Comparison of ENCODE assay signal across 16 cellular contexts in genomic region chr4:13536607-13537006, GRCh38. TPM values are rescaled to one million over a fixed set of nuclear protein-coding genes. Genes with fewer than 3 reads are reported as not detected.
DNase-seq lines count a peak whose midpoint lies in the region; ATAC-seq lines count a peak whose summit lies in the region.
"Had no signal": no experiment of that assay in that cellular context is flagged by ENCODE, and none has a peak within 500 bp of the region (broad histone marks: within the 10 kb centered on the region; RNA-seq: fewer than 3 reads in every experiment).

No MANE protein-coding gene starts in this region.

- ATAC-seq in memory B cell (ENCODE audit: low read depth): no peak
- ATAC-seq in HG02884 (IDR thresholded peaks at IDR 0.05; ENCODE audit: unreplicated experiment): no peak

- H3K27ac Mint-ChIP-seq in activated CD4-positive, alpha-beta memory T cell treated with anti-CD3 and anti-CD28 coated beads, Interleukin-2, amount 10 ng/mL, durations not matched to agents 7 days and 5 days: no peak overlapping the region
- no peak overlapping the region for H3K27ac Mint-ChIP-seq in activated CD4-positive, alpha-beta memory T cell treated with anti-CD3 and anti-CD28 coated beads for 36 hours
- peak overlapping the region in 2 of 8 donors; percentile 37 to 60 for H3K27ac Mint-ChIP-seq in CD8-positive, alpha-beta memory T cell
- H3K27ac Mint-ChIP-seq in memory B cell: peak overlapping the region; percentile 35
- H3K27ac Mint-ChIP-seq: CD4-positive, alpha-beta T cell had no signal

- H3K4me1 ChIP-seq in CD8-positive, alpha-beta memory T cell (ENCODE audit: insufficient read depth, low read length): peaks cover 12% of the 10 kb centered on the region
- H3K4me1 ChIP-seq in mesendoderm (ENCODE audit: control insufficient read depth, low read depth, low read length): peaks cover 3% of the 10 kb centered on the region
- H3K4me1 ChIP-seq: HAP-1 had no signal

- H2BK120ac ChIP-seq in mesendoderm (ENCODE audit: low read depth, low read length): no peak overlapping the region

- H2AK5ac ChIP-seq in mesendoderm (ENCODE audit: low read length): no peak overlapping the region

- H3K4me3 ChIP-seq in CD8-positive, alpha-beta memory T cell (ENCODE audit: low read length): no peak overlapping the region
- no peak overlapping the region for H3K4me3 ChIP-seq in mesendoderm (ENCODE audit: low read length)
- H3K4me3 ChIP-seq: HAP-1, K562 had no signal

- no peak overlapping the region for H3K18ac ChIP-seq in mesendoderm (ENCODE audit: low read length)

- CTCF ChIA-PET in activated CD4-positive, alpha-beta memory T cell treated with anti-CD3 and anti-CD28 coated beads, Interleukin-2, amount 10 ng/mL, durations not matched to agents 7 days and 5 days (lab: Charles Lee): no interaction called here
- CTCF ChIA-PET in activated CD4-positive, alpha-beta memory T cell treated with anti-CD3 and anti-CD28 coated beads for 36 hours (lab: Charles Lee): no interaction called here
- CTCF ChIA-PET in CD8-positive, alpha-beta memory T cell (lab: Charles Lee): interaction anchor here (1.0 to 1.3 kb wide), 2 partner anchors 12 to 15 kb away, joined by 3 read pairs; no protein-coding TSS in a partner anchor

- H3K4me3 Mint-ChIP-seq in activated CD4-positive, alpha-beta memory T cell treated with anti-CD3 and anti-CD28 coated beads, Interleukin-2, amount 10 ng/mL, durations not matched to agents 7 days and 5 days: peak overlapping the region; percentile 11
- H3K4me3 Mint-ChIP-seq in activated CD4-positive, alpha-beta memory T cell treated with anti-CD3 and anti-CD28 coated beads for 36 hours: no peak overlapping the region
- peak overlapping the region in 4 of 7 donors; percentile 23 to 52 (median 40) for H3K4me3 Mint-ChIP-seq in CD8-positive, alpha-beta memory T cell
- no peak overlapping the region for H3K4me3 Mint-ChIP-seq in memory B cell
- H3K4me3 Mint-ChIP-seq: CD4-positive, alpha-beta T cell had no signal

- peaks cover 93% of the 10 kb centered on the region for H3K27me3 Mint-ChIP-seq in activated CD4-positive, alpha-beta memory T cell treated with anti-CD3 and anti-CD28 coated beads, Interleukin-2, amount 10 ng/mL, durations not matched to agents 7 days and 5 days
- peaks cover 81% of the 10 kb centered on the region for H3K27me3 Mint-ChIP-seq in activated CD4-positive, alpha-beta memory T cell treated with anti-CD3 and anti-CD28 coated beads for 36 hours
- peaks cover 86 to 95% of the 10 kb centered on the region in 2 donors for H3K27me3 Mint-ChIP-seq in CD8-positive, alpha-beta memory T cell
- peaks cover 27% of the 10 kb centered on the region for H3K27me3 Mint-ChIP-seq in memory B cell

- no peak overlapping the region for H4K8ac ChIP-seq in mesendoderm (ENCODE audit: low read depth, low read length)

- no peaks in the 10 kb centered on the region for H3K79me2 ChIP-seq in mesendoderm (ENCODE audit: control insufficient read depth, insufficient read depth, low read length)

- no peaks in the 10 kb centered on the region for H3K9me3 ChIP-seq in CD8-positive, alpha-beta memory T cell (ENCODE audit: low read length)
- H3K9me3 ChIP-seq: HAP-1 had no signal

- no CpG with 5 or more reads among the region's 6 CpGs for WGBS in mesendoderm (ENCODE audit: extremely low coverage, insufficient coverage, low lambda C conversion rate)

- no peak overlapping the region for H3K4ac ChIP-seq in mesendoderm (ENCODE audit: low read depth, low read length)

- no peak overlapping the region for H2BK15ac ChIP-seq in mesendoderm (replicated peaks; ENCODE audit: low read depth)

- H4K5ac ChIP-seq in mesendoderm (ENCODE audit: low read length): no peak overlapping the region

- peaks cover 17% of the 10 kb centered on the region for H3K4me1 Mint-ChIP-seq in activated CD4-positive, alpha-beta memory T cell treated with anti-CD3 and anti-CD28 coated beads, Interleukin-2, amount 10 ng/mL, durations not matched to agents 7 days and 5 days
- H3K4me1 Mint-ChIP-seq in activated CD4-positive, alpha-beta memory T cell treated with anti-CD3 and anti-CD28 coated beads for 36 hours (ENCODE audit: low read depth): peaks cover 24% of the 10 kb centered on the region
- H3K4me1 Mint-ChIP-seq in CD8-positive, alpha-beta memory T cell: peaks cover 17 to 31% (median 28%) of the 10 kb centered on the region in 3 donors
- H3K4me1 Mint-ChIP-seq in memory B cell: peaks cover 3% of the 10 kb centered on the region

- H3K27me3 ChIP-seq in CD8-positive, alpha-beta memory T cell (ENCODE audit: insufficient read depth, low read length, poor library complexity, severe bottlenecking): peaks cover 94% of the 10 kb centered on the region
- peaks cover 93% of the 10 kb centered on the region for H3K27me3 ChIP-seq in mesendoderm (ENCODE audit: insufficient read depth, low read length, poor library complexity)

- POLR2A ChIA-PET in activated CD4-positive, alpha-beta memory T cell treated with anti-CD3 and anti-CD28 coated beads, Interleukin-2, amount 10 ng/mL, durations not matched to agents 7 days and 5 days (lab: Charles Lee): interaction anchor here (0.7 to 1.5 kb wide), 2 partner anchors 10 to 16 kb away, joined by 3 to 4 read pairs; no protein-coding TSS in a partner anchor
- POLR2A ChIA-PET in activated CD4-positive, alpha-beta memory T cell treated with anti-CD3 and anti-CD28 coated beads for 36 hours (lab: Charles Lee): no interaction called here
- POLR2A ChIA-PET in CD8-positive, alpha-beta memory T cell (lab: Charles Lee): no interaction called here

- no peak overlapping the region for H3K9ac ChIP-seq in mesendoderm (ENCODE audit: low read length)

- no peak overlapping the region for H3K27ac ChIP-seq in CD8-positive, alpha-beta memory T cell (ENCODE audit: low read depth, low read length)
- no peak overlapping the region for H3K27ac ChIP-seq in mesendoderm (ENCODE audit: low read depth, low read length)

- H3K9me3 Mint-ChIP-seq in activated CD4-positive, alpha-beta memory T cell treated with anti-CD3 and anti-CD28 coated beads, Interleukin-2, amount 10 ng/mL, durations not matched to agents 7 days and 5 days: peaks cover 2% of the 10 kb centered on the region
- H3K9me3 Mint-ChIP-seq in activated CD4-positive, alpha-beta memory T cell treated with anti-CD3 and anti-CD28 coated beads for 36 hours: peaks cover 4% of the 10 kb centered on the region
- H3K9me3 Mint-ChIP-seq in CD8-positive, alpha-beta memory T cell: peaks cover 13 to 50% (median 34%) of the 10 kb centered on the region in 5 donors
- H3K9me3 Mint-ChIP-seq in memory B cell: peaks cover 2% of the 10 kb centered on the region
- H3K9me3 Mint-ChIP-seq: CD4-positive, alpha-beta T cell had no signal

- no peak overlapping the region for H3K56ac ChIP-seq in mesendoderm (ENCODE audit: low read length)

- H3K36me3 Mint-ChIP-seq in activated CD4-positive, alpha-beta memory T cell treated with anti-CD3 and anti-CD28 coated beads, Interleukin-2, amount 10 ng/mL, durations not matched to agents 7 days and 5 days (ENCODE audit: low read depth): peaks cover 25% of the 10 kb centered on the region
- H3K36me3 Mint-ChIP-seq in activated CD4-positive, alpha-beta memory T cell treated with anti-CD3 and anti-CD28 coated beads for 36 hours: peaks cover 15% of the 10 kb centered on the region
- H3K36me3 Mint-ChIP-seq in CD8-positive, alpha-beta memory T cell: no peaks in the 10 kb centered on the region
- H3K36me3 Mint-ChIP-seq in memory B cell: peaks cover 2% of the 10 kb centered on the region

- H3K36me3 ChIP-seq in CD8-positive, alpha-beta memory T cell (ENCODE audit: insufficient read depth, low read length): no peaks in the 10 kb centered on the region
- no peaks in the 10 kb centered on the region for H3K36me3 ChIP-seq in mesendoderm (ENCODE audit: control insufficient read depth, insufficient read depth, low read length)

- H3K23ac ChIP-seq in mesendoderm (ENCODE audit: low read length): no peak overlapping the region

- DNase-seq in activated CD4-positive, alpha-beta memory T cell treated with anti-CD3 and anti-CD28 coated beads, Interleukin-2, amount 10 ng/mL, durations not matched to agents 7 days and 5 days: no peak
- no peak for DNase-seq in activated CD4-positive, alpha-beta memory T cell treated with anti-CD3 and anti-CD28 coated beads for 36 hours
- no peak for DNase-seq in CD8-positive, alpha-beta memory T cell
- DNase-seq in HuH-7.5 (ENCODE audit: low spot score) (peak; percentile 21), memory B cell (ENCODE audit: low spot score in 2 of 2) (no peak), DMS153 treated with DMSO at 0.1 percent for 48 hours (lab: John Stamatoyannopoulos, UW; ENCODE audit: unreplicated experiment) (no peak), mesendoderm (no peak)
- DNase-seq: CD4-positive, alpha-beta T cell; NCI-H146; NCI-H2081 treated with DMSO at 0.1 percent for 48 hours; NCI-H2227 treated with DMSO at 0.1 percent for 48 hours; NCI-H524 treated with DMSO at 0.1 percent for 48 hours; SIG-M5 had no signal

- intact Hi-C loops in activated CD4-positive, alpha-beta memory T cell treated with anti-CD3 and anti-CD28 coated beads for 36 hours (cut with micrococcal nuclease): no loop called here

- H3K4me2 ChIP-seq in mesendoderm (ENCODE audit: low read length): no peak overlapping the region

- no peak overlapping the region for H2BK5ac ChIP-seq in mesendoderm (ENCODE audit: low read length)

- H3K79me1 ChIP-seq in mesendoderm (ENCODE audit: low read length): no peaks in the 10 kb centered on the region

RNA-seq across cellular contexts. Expression of gene NKX3-2, which starts 7.7 kb away (rescaled TPM):
- not detected for total RNA-seq in activated CD4-positive, alpha-beta memory T cell treated with anti-CD3 and anti-CD28 coated beads, Interleukin-2, amount 10 ng/mL, durations not matched to agents 7 days and 5 days
- total RNA-seq in activated CD4-positive, alpha-beta memory T cell treated with anti-CD3 and anti-CD28 coated beads for 36 hours: not detected
- not detected for total RNA-seq in CD8-positive, alpha-beta memory T cell
- not detected for polyA plus RNA-seq in CD8-positive, alpha-beta memory T cell
- polyA plus RNA-seq in mesendoderm (2013, experiment 1 of 2): 0.11 TPM
- polyA plus RNA-seq in mesendoderm (2013, experiment 2 of 2): 0.13 TPM
- total RNA-seq: CD4-positive, alpha-beta T cell had no signal

RNA-seq across cellular contexts. Expression of gene RAB28, which starts 52.5 kb away (rescaled TPM):
- 10 to 100 TPM; 18.5 TPM for total RNA-seq in activated CD4-positive, alpha-beta memory T cell treated with anti-CD3 and anti-CD28 coated beads, Interleukin-2, amount 10 ng/mL, durations not matched to agents 7 days and 5 days
- 10 to 100 TPM; 16.5 to 18.8 TPM for total RNA-seq in activated CD4-positive, alpha-beta memory T cell treated with anti-CD3 and anti-CD28 coated beads for 36 hours
- 10 to 100 TPM; 16.5 to 17.3 TPM for total RNA-seq in CD8-positive, alpha-beta memory T cell
- 19.5 TPM for polyA plus RNA-seq in CD8-positive, alpha-beta memory T cell
- polyA plus RNA-seq in mesendoderm (2013, experiment 1 of 2): 14.3 TPM
- 13.7 TPM for polyA plus RNA-seq in mesendoderm (2013, experiment 2 of 2)

Comparison
In these comparisons a context has a peak if more than half of its experiments do, and no peak if none do; other contexts are left out.
1. H3K4me3 Mint-ChIP-seq: peak in activated CD4-positive, alpha-beta memory T cell treated with anti-CD3 and anti-CD28 coated beads, Interleukin-2, amount 10 ng/mL, durations not matched to agents 7 days and 5 days (single experiment) and CD8-positive, alpha-beta memory T cell (4 of 7); none in activated CD4-positive, alpha-beta memory T cell treated with anti-CD3 and anti-CD28 coated beads for 36 hours (single experiment) and memory B cell (single experiment).